7 cellular contexts compared by ENCODE assay signal in genomic region chr3:141412087-141412935, GRCh38. TPM values are rescaled to one million over a fixed set of nuclear protein-coding genes. Genes with fewer than 3 reads are reported as not detected.
A peak's percentile ranks its signal among the peaks of the same experiment; 100 is the strongest.
DNase-seq lines count a peak whose midpoint lies in the region; ATAC-seq and TF ChIP-seq lines count a peak whose summit lies in the region.

No MANE protein-coding gene starts in this region.

- peaks cover 50 to 54% of the 10 kb centered on the region in 2 donors for H3K4me1 ChIP-seq in duodenal mucosa (ENCODE audit: control insufficient read depth in 1 of 2, insufficient read depth in 2 of 2, low read length in 2 of 2)

- H3K9me3 ChIP-seq in duodenal mucosa (ENCODE audit: control insufficient read depth in 1 of 2, low read length in 2 of 2): no peaks in the 10 kb centered on the region

- peaks cover 4% of the 10 kb centered on the region for H3K9me3 Mint-ChIP-seq in activated CD4-positive, alpha-beta T cell treated with anti-CD3 and anti-CD28 coated beads, Interleukin-2, amount 10 ng/mL, durations not matched to agents 24 days and 14 days
- no peaks in the 10 kb centered on the region for H3K9me3 Mint-ChIP-seq in mesothelial cell of epicardium

- no peak for TF ChIP-seq CTCF in mesothelial cell of epicardium (IDR thresholded peaks at IDR 0.05; ENCODE audit: unreplicated experiment)

- peak overlapping the region; percentile 38 to 48 for H3K4me3 ChIP-seq in duodenal mucosa (ENCODE audit: low read depth in 1 of 2, low read length in 2 of 2)

- peak overlapping the region; percentile 83 for H3K4me3 Mint-ChIP-seq in activated CD4-positive, alpha-beta T cell treated with anti-CD3 and anti-CD28 coated beads, Interleukin-2, amount 10 ng/mL, durations not matched to agents 24 days and 14 days
- H3K4me3 Mint-ChIP-seq in mesothelial cell of epicardium: peak overlapping the region; percentile 62

- peaks cover 38% of the 10 kb centered on the region for H3K36me3 Mint-ChIP-seq in activated CD4-positive, alpha-beta T cell treated with anti-CD3 and anti-CD28 coated beads, Interleukin-2, amount 10 ng/mL, durations not matched to agents 24 days and 14 days (ENCODE audit: low read depth)
- peaks cover 30% of the 10 kb centered on the region for H3K36me3 Mint-ChIP-seq in mesothelial cell of epicardium

- peaks cover 15 to 49% of the 10 kb centered on the region in 2 donors for H3K36me3 ChIP-seq in duodenal mucosa (ENCODE audit: control insufficient read depth in 1 of 2, insufficient read depth in 2 of 2, low read length in 2 of 2)

- peak; percentile 42 for ATAC-seq in GM18517 (IDR thresholded peaks at IDR 0.05; ENCODE audit: unreplicated experiment)
- ATAC-seq in HG02759 (IDR thresholded peaks at IDR 0.05; ENCODE audit: unreplicated experiment): no peak

- DNase-seq in NCI-H1092 treated with DMSO at 0.1 percent for 48 hours (lab: John Stamatoyannopoulos, UW) (peak; percentile 81), mesothelial cell of epicardium (ENCODE audit: low spot score in 2 of 2, unreplicated experiment in 2 of 2) (no peak), superior temporal gyrus (ENCODE audit: extremely low spot score) (peak; percentile 91)
- peak; percentile 88 for DNase-seq in activated CD4-positive, alpha-beta T cell treated with anti-CD3 and anti-CD28 coated beads, Interleukin-2, amount 10 ng/mL, durations not matched to agents 24 days and 14 days

- no peaks in the 10 kb centered on the region for H3K27me3 Mint-ChIP-seq in activated CD4-positive, alpha-beta T cell treated with anti-CD3 and anti-CD28 coated beads, Interleukin-2, amount 10 ng/mL, durations not matched to agents 24 days and 14 days
- H3K27me3 Mint-ChIP-seq in mesothelial cell of epicardium (ENCODE audit: low read depth): no peaks in the 10 kb centered on the region

- H3K9ac ChIP-seq in duodenal mucosa (ENCODE audit: low read depth in 1 of 2, low read length in 2 of 2): peak overlapping the region; percentile 39 to 53

- H3K27ac ChIP-seq in duodenal mucosa (ENCODE audit: low read depth, low read length): peak overlapping the region; percentile 63

- peaks cover 48% of the 10 kb centered on the region for H3K4me1 Mint-ChIP-seq in activated CD4-positive, alpha-beta T cell treated with anti-CD3 and anti-CD28 coated beads, Interleukin-2, amount 10 ng/mL, durations not matched to agents 24 days and 14 days
- peaks cover 57% of the 10 kb centered on the region for H3K4me1 Mint-ChIP-seq in mesothelial cell of epicardium

- intact Hi-C loops in activated CD4-positive, alpha-beta T cell treated with anti-CD3 and anti-CD28 coated beads, Interleukin-2, amount 10 ng/mL, durations not matched to agents 24 days and 14 days (cut with micrococcal nuclease): loop anchor here (5.0 kb wide), 4 partner anchors 40 to 465 kb away; partner anchors contain the start of genes ATP1B3, PXYLP1 and RASA2

- no peaks in the 10 kb centered on the region for H3K27me3 ChIP-seq in duodenal mucosa (ENCODE audit: control insufficient read depth in 1 of 2, insufficient read depth in 2 of 2, low read length in 2 of 2)

- H3K27ac Mint-ChIP-seq in activated CD4-positive, alpha-beta T cell treated with anti-CD3 and anti-CD28 coated beads, Interleukin-2, amount 10 ng/mL, durations not matched to agents 24 days and 14 days: peak overlapping the region; percentile 99
- H3K27ac Mint-ChIP-seq in mesothelial cell of epicardium: peak overlapping the region; percentile 99

RNA-seq across cellular contexts. Expression of gene ZBTB38, which starts 44.0 kb away (rescaled TPM):
- total RNA-seq in activated CD4-positive, alpha-beta T cell treated with anti-CD3 and anti-CD28 coated beads, Interleukin-2, amount 10 ng/mL, durations not matched to agents 24 days and 14 days: 14.5 and 17.8 TPM in 2 replicates
- 44.4 to 46.7 TPM (median 46.3 TPM) in 3 replicates for total RNA-seq in mesothelial cell of epicardium

Comparison
In these comparisons a context has a peak if more than half of its experiments do, and no peak if none do; other contexts are left out.
1. DNase-seq: peak in NCI-H1092 treated with DMSO at 0.1 percent for 48 hours (single experiment), activated CD4-positive, alpha-beta T cell treated with anti-CD3 and anti-CD28 coated beads, Interleukin-2, amount 10 ng/mL, durations not matched to agents 24 days and 14 days (single experiment) and superior temporal gyrus (single experiment); none in mesothelial cell of epicardium (0 of 2).